ENCODE assay signal across 14 cellular contexts in genomic region chr22:44500623-44501022, GRCh38.
"Had no signal": no experiment of that assay in that cellular context is flagged by ENCODE, and none has a peak within 500 bp of the region (broad histone marks: within the 10 kb centered on the region; RNA-seq: fewer than 3 reads in every experiment).

No MANE protein-coding gene starts in this region.

- H3K4me3 ChIP-seq: cardiac muscle cell, esophagus squamous epithelium, pancreas, testis had no signal

- H3K27ac Mint-ChIP-seq: nephron progenitor cell; stimulated activated naive CD8-positive, alpha-beta T cell treated with anti-CD3 and anti-CD28 coated beads, Interleukin-15, Interleukin-2, amounts not matched to agents 100 ng/mL and 50 ng/mL, for 24 hours had no signal

- ATAC-seq: activated CD4-positive, CD25-positive, alpha-beta regulatory T cell treated with anti-CD3 and anti-CD28 coated beads, Interleukin-2, amount 50 U/mL, for 24 hours; pancreas had no signal

- H3K36me3 ChIP-seq: cardiac muscle cell, esophagus squamous epithelium, pancreas had no signal

- H3K4me3 Mint-ChIP-seq: stimulated activated naive CD8-positive, alpha-beta T cell treated with anti-CD3 and anti-CD28 coated beads, Interleukin-15, Interleukin-2, amounts not matched to agents 100 ng/mL and 50 ng/mL, for 24 hours had no signal

- H3K4me1 ChIP-seq: testis had no signal

- DNase-seq: activated gamma-delta T cell treated with Interleukin-2 at 50 U/mL for 16 hours; activated T-cell treated with anti-CD3 and anti-CD28 coated beads, Interleukin-2, amount 50 U/mL, for 1 hour; esophagus squamous epithelium; foreskin fibroblast; glutamatergic neuron; mammary epithelial cell; nephron progenitor cell; pancreas; stimulated activated CD4-positive, alpha-beta T cell treated with anti-CD3 and anti-CD28 coated beads, Interleukin-2, amount 100 ng/mL, for 48 hours; stimulated activated CD8-positive, alpha-beta memory T cell treated with anti-CD3 and anti-CD28 coated beads, Interleukin-4, amount 100 ng/mL, for 48 hours; testis had no signal

- H3K9me3 ChIP-seq: esophagus squamous epithelium, pancreas, testis had no signal

- H3K27ac ChIP-seq: cardiac muscle cell, esophagus squamous epithelium, pancreas, testis had no signal

- H3K27me3 ChIP-seq: cardiac muscle cell, pancreas, testis had no signal
